Comparison of ENCODE assay signal across 3 cellular contexts in genomic region chr6:17930321-17930993, GRCh38.
A peak's percentile ranks its signal among the peaks of the same experiment; 100 is the strongest.
TF ChIP-seq lines count a peak whose summit lies in the region.

No MANE protein-coding gene starts in this region.

TF ChIP-seq in IMR-90, 13 proteins besides CTCF, POLR2A, EP300 and RAD21:
- TF ChIP-seq MAZ (IDR thresholded peaks at IDR 0.05; ENCODE audit: borderline replicate concordance, low read depth, low read length) = no peak
- TF ChIP-seq CEBPB (IDR thresholded peaks at IDR 0.05; ENCODE audit: low read depth, low read length) = no peak
- no peak for TF ChIP-seq SMC3 (IDR thresholded peaks at IDR 0.05; ENCODE audit: low read depth, low read length)
- TF ChIP-seq NFE2L2 (IDR thresholded peaks at IDR 0.05; ENCODE audit: low read depth, low read length) = no peak
- no peak for TF ChIP-seq MAFK (IDR thresholded peaks at IDR 0.05; ENCODE audit: low read depth, low read length)

TF ChIP-seq in HepG2, 621 proteins besides CTCF, POLR2A, EP300 and RAD21 (continues in another document):
- TF ChIP-seq MZF1 (CRISPR knock-in tag; IDR thresholded peaks at IDR 0.05; ENCODE audit: borderline replicate concordance) (no peak), FOXA3 (CRISPR knock-in tag; IDR thresholded peaks at IDR 0.05) (peak; percentile 70), CCAR2 (optimal IDR thresholded peaks at IDR 0.05; ENCODE audit: low read depth, low read length) (no peak), PRMT3 (CRISPR knock-in tag; IDR thresholded peaks at IDR 0.05; ENCODE audit: borderline replicate concordance, low read depth) (no peak), HOXA3 (CRISPR knock-in tag; IDR thresholded peaks at IDR 0.05) (peak; percentile 15; the same call in 1 of the 2 replicates), ZSCAN12 (CRISPR knock-in tag; IDR thresholded peaks at IDR 0.05) (no peak), ZNF841 (CRISPR knock-in tag; IDR thresholded peaks at IDR 0.05; ENCODE audit: borderline replicate concordance) (no peak), JUN (CRISPR knock-in tag; IDR thresholded peaks at IDR 0.05) (no peak), FOXP1 (IDR thresholded peaks at IDR 0.05) (no peak), FOXP1 (CRISPR knock-in tag; IDR thresholded peaks at IDR 0.05) (peak; percentile 81), ZHX1 (CRISPR knock-in tag; IDR thresholded peaks at IDR 0.05; ENCODE audit: low read depth) (no peak), ZNF644 (CRISPR knock-in tag; IDR thresholded peaks at IDR 0.05; ENCODE audit: low read depth) (0 out of 2 replicates have a peak, but pooled peaks have one; percentile 12), PPARG (CRISPR knock-in tag; conservative IDR thresholded peaks at IDR 0.05) (peak; percentile 41; the same call in 1 of the 2 replicates), TEAD3 (CRISPR knock-in tag; optimal IDR thresholded peaks at IDR 0.05; ENCODE audit: borderline replicate concordance) (no peak), HNF4A (CRISPR knock-in tag; IDR thresholded peaks at IDR 0.05) (peak; percentile 63), TCF7 (IDR thresholded peaks at IDR 0.05; ENCODE audit: low read depth) (peak; percentile 14; the same call in 1 of the 2 replicates), ZFP41 (CRISPR knock-in tag; IDR thresholded peaks at IDR 0.05; ENCODE audit: borderline replicate concordance) (no peak), DR1 (CRISPR knock-in tag; IDR thresholded peaks at IDR 0.05) (no peak)
- TF ChIP-seq, protein P1, sequence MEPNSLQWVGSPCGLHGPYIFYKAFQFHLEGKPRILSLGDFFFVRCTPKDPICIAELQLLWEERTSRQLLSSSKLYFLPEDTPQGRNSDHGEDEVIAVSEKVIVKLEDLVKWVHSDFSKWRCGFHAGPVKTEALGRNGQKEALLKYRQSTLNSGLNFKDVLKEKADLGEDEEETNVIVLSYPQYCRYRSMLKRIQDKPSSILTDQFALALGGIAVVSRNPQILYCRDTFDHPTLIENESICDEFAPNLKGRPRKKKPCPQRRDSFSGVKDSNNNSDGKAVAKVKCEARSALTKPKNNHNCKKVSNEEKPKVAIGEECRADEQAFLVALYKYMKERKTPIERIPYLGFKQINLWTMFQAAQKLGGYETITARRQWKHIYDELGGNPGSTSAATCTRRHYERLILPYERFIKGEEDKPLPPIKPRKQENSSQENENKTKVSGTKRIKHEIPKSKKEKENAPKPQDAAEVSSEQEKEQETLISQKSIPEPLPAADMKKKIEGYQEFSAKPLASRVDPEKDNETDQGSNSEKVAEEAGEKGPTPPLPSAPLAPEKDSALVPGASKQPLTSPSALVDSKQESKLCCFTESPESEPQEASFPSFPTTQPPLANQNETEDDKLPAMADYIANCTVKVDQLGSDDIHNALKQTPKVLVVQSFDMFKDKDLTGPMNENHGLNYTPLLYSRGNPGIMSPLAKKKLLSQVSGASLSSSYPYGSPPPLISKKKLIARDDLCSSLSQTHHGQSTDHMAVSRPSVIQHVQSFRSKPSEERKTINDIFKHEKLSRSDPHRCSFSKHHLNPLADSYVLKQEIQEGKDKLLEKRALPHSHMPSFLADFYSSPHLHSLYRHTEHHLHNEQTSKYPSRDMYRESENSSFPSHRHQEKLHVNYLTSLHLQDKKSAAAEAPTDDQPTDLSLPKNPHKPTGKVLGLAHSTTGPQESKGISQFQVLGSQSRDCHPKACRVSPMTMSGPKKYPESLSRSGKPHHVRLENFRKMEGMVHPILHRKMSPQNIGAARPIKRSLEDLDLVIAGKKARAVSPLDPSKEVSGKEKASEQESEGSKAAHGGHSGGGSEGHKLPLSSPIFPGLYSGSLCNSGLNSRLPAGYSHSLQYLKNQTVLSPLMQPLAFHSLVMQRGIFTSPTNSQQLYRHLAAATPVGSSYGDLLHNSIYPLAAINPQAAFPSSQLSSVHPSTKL (CRISPR knock-in tag; IDR thresholded peaks at IDR 0.05) = peak; percentile 87
- TF ChIP-seq, protein P2, sequence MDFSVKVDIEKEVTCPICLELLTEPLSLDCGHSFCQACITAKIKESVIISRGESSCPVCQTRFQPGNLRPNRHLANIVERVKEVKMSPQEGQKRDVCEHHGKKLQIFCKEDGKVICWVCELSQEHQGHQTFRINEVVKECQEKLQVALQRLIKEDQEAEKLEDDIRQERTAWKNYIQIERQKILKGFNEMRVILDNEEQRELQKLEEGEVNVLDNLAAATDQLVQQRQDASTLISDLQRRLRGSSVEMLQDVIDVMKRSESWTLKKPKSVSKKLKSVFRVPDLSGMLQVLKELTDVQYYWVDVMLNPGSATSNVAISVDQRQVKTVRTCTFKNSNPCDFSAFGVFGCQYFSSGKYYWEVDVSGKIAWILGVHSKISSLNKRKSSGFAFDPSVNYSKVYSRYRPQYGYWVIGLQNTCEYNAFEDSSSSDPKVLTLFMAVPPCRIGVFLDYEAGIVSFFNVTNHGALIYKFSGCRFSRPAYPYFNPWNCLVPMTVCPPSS (IDR thresholded peaks at IDR 0.05) = no peak

TF ChIP-seq in GM12891, 5 proteins besides CTCF, POLR2A, EP300 and RAD21:
- no peak for TF ChIP-seq TAF1 (IDR thresholded peaks at IDR 0.05; ENCODE audit: low read depth, low read length)
- TF ChIP-seq PAX5 (IDR thresholded peaks at IDR 0.05; ENCODE audit: insufficient read depth, low read length, severe bottlenecking) = no peak
